In genomic region chr1:21906173-21907078, GRCh38 we compare ENCODE assay signal across 9 cellular contexts. TPM values are rescaled to one million over a fixed set of nuclear protein-coding genes. Genes with fewer than 3 reads are reported as not detected.
A peak's percentile ranks its signal among the peaks of the same experiment; 100 is the strongest.
DNase-seq lines count a peak whose midpoint lies in the region; ATAC-seq and TF ChIP-seq lines count a peak whose summit lies in the region.
"Had no signal": no experiment of that assay in that cellular context is flagged by ENCODE, and none has a peak within 500 bp of the region (broad histone marks: within the 10 kb centered on the region; RNA-seq: fewer than 3 reads in every experiment).

No MANE protein-coding gene starts in this region.

- H3K9me3 ChIP-seq in vagina = no peaks in the 10 kb centered on the region

- no peaks in the 10 kb centered on the region for H3K9me3 Mint-ChIP-seq in stimulated activated naive CD8-positive, alpha-beta T cell treated with anti-CD3 and anti-CD28 coated beads, Interleukin-15, amount 100 ng/mL, for 72 hours

- H3K36me3 ChIP-seq in vagina = no peaks in the 10 kb centered on the region

- WGBS in adipose tissue, 3 donors = 39 to 76% (median 43%) methylated on average over 21 of the region's 21 CpGs

- no peak overlapping the region for H3K27ac Mint-ChIP-seq in stimulated activated naive CD8-positive, alpha-beta T cell treated with anti-CD3 and anti-CD28 coated beads, Interleukin-15, amount 100 ng/mL, for 72 hours

- intact Hi-C loops in vagina (cut with DNase I) = no loop called here

- ATAC-seq in omental fat pad (ENCODE audit: low FRiP score) = peak; percentile 18
- ATAC-seq in HG03039 (IDR thresholded peaks at IDR 0.05; ENCODE audit: unreplicated experiment) = no peak
- no peak for ATAC-seq in stimulated activated naive CD8-positive, alpha-beta T cell treated with anti-CD3 and anti-CD28 coated beads, Interleukin-15, amount 100 ng/mL, for 72 hours

- H3K27ac ChIP-seq in adipose tissue (ENCODE audit: low read depth, low read length) (peak overlapping the region; percentile 90), vagina (peak overlapping the region; percentile 82)

- TF ChIP-seq CTCF in foreskin fibroblast (IDR thresholded peaks at IDR 0.05; ENCODE audit: low read depth, low read length) (no peak), omental fat pad (IDR thresholded peaks at IDR 0.05) (no peak), vagina (IDR thresholded peaks at IDR 0.05) (no peak)

- H3K4me3 Mint-ChIP-seq in stimulated activated naive CD8-positive, alpha-beta T cell treated with anti-CD3 and anti-CD28 coated beads, Interleukin-15, amount 100 ng/mL, for 72 hours = no peak overlapping the region

- no peaks in the 10 kb centered on the region for H3K27me3 Mint-ChIP-seq in stimulated activated naive CD8-positive, alpha-beta T cell treated with anti-CD3 and anti-CD28 coated beads, Interleukin-15, amount 100 ng/mL, for 72 hours

- no peak for TF ChIP-seq POLR2A in vagina (IDR thresholded peaks at IDR 0.05)

- no peak overlapping the region for H3K4me3 ChIP-seq in foreskin fibroblast (ENCODE audit: low read depth in 1 of 2, low read length in 2 of 2)
- H3K4me3 ChIP-seq in vagina = no peak overlapping the region

- peaks cover 100% of the 10 kb centered on the region for H3K4me1 ChIP-seq in vagina

- DNase-seq in foreskin fibroblast = peak; percentile 45 to 79
- DNase-seq in omental fat pad (ENCODE audit: low spot score) = no peak
- peak in 1 of 2 donors; percentile 97 for DNase-seq in vagina (ENCODE audit: extremely low spot score in 2 of 2)
- no peak for DNase-seq in NCI-H1105 treated with DMSO at 0.1 percent for 48 hours (lab: John Stamatoyannopoulos, UW)
- DNase-seq in stimulated activated naive CD8-positive, alpha-beta T cell treated with anti-CD3 and anti-CD28 coated beads, Interleukin-15, amount 100 ng/mL, for 72 hours = no peak
- DNase-seq: NCI-H1694, SHP77 had no signal

- H3K27me3 ChIP-seq in vagina = no peaks in the 10 kb centered on the region

- H3K4me1 Mint-ChIP-seq in stimulated activated naive CD8-positive, alpha-beta T cell treated with anti-CD3 and anti-CD28 coated beads, Interleukin-15, amount 100 ng/mL, for 72 hours = peaks cover 57% of the 10 kb centered on the region

RNA-seq across cellular contexts. Expression of gene HSPG2, which starts 30.7 kb away (rescaled TPM):
- polyA plus RNA-seq in adipose tissue = 100 to 1,000 TPM in 2 of 3 donors, 10 to 100 TPM in 1; 34.7 to 225 (median 214) TPM
- total RNA-seq in omental fat pad (100 to 1,000 TPM in 3 of 4 donors, 10 to 100 TPM in 1; 66.0 to 496 (median 198) TPM), vagina (179 TPM)

Comparison
In these comparisons a context has a peak if more than half of its experiments do, and no peak if none do; other contexts are left out.
1. DNase-seq: peak in foreskin fibroblast (2 of 2); none in omental fat pad (single experiment), NCI-H1105 treated with DMSO at 0.1 percent for 48 hours (single experiment) and stimulated activated naive CD8-positive, alpha-beta T cell treated with anti-CD3 and anti-CD28 coated beads, Interleukin-15, amount 100 ng/mL, for 72 hours (0 of 2).